ENCODE assay signal across 13 cellular contexts in the genomic region with DNA sequence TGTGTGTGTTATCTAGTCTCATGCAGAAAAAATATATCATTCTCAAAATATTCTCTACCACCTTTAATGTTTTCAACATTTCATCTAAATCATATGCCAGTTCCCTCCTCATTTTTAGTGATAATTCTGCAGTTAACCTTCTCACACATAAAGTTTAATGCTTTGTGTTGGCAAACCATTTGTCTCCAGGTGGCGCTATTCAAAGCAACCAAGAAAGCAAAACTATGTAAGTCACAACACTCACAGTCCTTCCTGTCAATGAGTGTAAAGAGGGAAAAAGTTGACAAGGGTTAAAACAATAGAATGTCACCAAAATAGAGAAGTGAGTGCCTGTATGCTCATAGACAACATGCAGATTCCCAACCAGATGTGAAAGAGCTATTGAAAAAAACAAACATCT.
DNase-seq lines count a peak whose midpoint lies in the region; ATAC-seq, FAIRE-seq and TF ChIP-seq lines count a peak whose summit lies in the region.
"Had no signal": no experiment of that assay in that cellular context is flagged by ENCODE, and none has a peak within 500 bp of the region (broad histone marks: within the 10 kb centered on the region; RNA-seq: fewer than 3 reads in every experiment).

No MANE protein-coding gene starts in this region.

- H3K9ac ChIP-seq in SK-N-SH (no peak overlapping the region), Karpas-422 (ENCODE audit: low read length) (no peak overlapping the region), GM12878 (ENCODE audit: control insufficient read depth, insufficient read depth, low read length) (no peak overlapping the region), neuronal stem cell (ENCODE audit: low read depth, low read length, poor library complexity) (no peak overlapping the region)

- RAD21 ChIA-PET in GM12878 (lab: Charles Lee; ENCODE audit: unreplicated experiment) = no interaction called here

- H3K9me2 ChIP-seq in SK-N-SH = no peaks in the 10 kb centered on the region
- no peaks in the 10 kb centered on the region for H3K9me2 ChIP-seq in Karpas-422 (replicated peaks; ENCODE audit: insufficient read depth, low read length)

- FAIRE-seq in GM12878 (lab: Jason Lieb, UNC) = no peak
- FAIRE-seq: GM12891 had no signal

- TF ChIP-seq EP300 in SK-N-SH (IDR thresholded peaks at IDR 0.05; ENCODE audit: borderline replicate concordance in 1 of 2, low read depth in 1 of 2, low read length in 1 of 2) (no peak), GM12878 (IDR thresholded peaks at IDR 0.05; ENCODE audit: borderline replicate concordance in 1 of 2, control insufficient read depth in 1 of 2, low read depth in 2 of 2, low read length in 2 of 2) (no peak)

- no peaks in the 10 kb centered on the region for H3K36me3 Mint-ChIP-seq in CD8-positive, alpha-beta T cell
- H3K36me3 Mint-ChIP-seq: memory B cell had no signal

- ATAC-seq in SK-N-SH treated with all-trans-retinoic acid at 6 μM for 48 hours = no peak
- peak; percentile 69 for ATAC-seq in GM12878
- no peak for ATAC-seq in GM18873 (IDR thresholded peaks at IDR 0.05; ENCODE audit: low FRiP score, unreplicated experiment)
- no peak for ATAC-seq in CD8-positive, alpha-beta T cell

- no peak overlapping the region for H3K18ac ChIP-seq in neuronal stem cell (ENCODE audit: low read length)

- no peak overlapping the region for H2AFZ ChIP-seq in SK-N-SH (ENCODE audit: low read depth)
- no peak overlapping the region for H2AFZ ChIP-seq in Karpas-422 (ENCODE audit: low read length)
- H2AFZ ChIP-seq in GM12878 (ENCODE audit: control insufficient read depth, low read depth, low read length) = no peak overlapping the region
- H2AFZ ChIP-seq in neuronal stem cell (ENCODE audit: low read length) = no peak overlapping the region

- no peaks in the 10 kb centered on the region for H3K4me1 ChIP-seq in SK-N-SH (ENCODE audit: control insufficient read depth in 1 of 2, insufficient read depth in 2 of 2, low read depth in 1 of 2, low read length in 1 of 2)
- no peaks in the 10 kb centered on the region for H3K4me1 ChIP-seq in Karpas-422 (ENCODE audit: low read length)
- H3K4me1 ChIP-seq in GM12878 (ENCODE audit: control insufficient read depth, insufficient read depth, low read length) = no peaks in the 10 kb centered on the region
- H3K4me1 ChIP-seq in neuronal stem cell (ENCODE audit: control insufficient read depth in 2 of 2, insufficient read depth in 1 of 2, low read depth in 1 of 2, low read length in 2 of 2) = no peaks in the 10 kb centered on the region
- no peaks in the 10 kb centered on the region for H3K4me1 ChIP-seq in CD8-positive, alpha-beta T cell (ENCODE audit: insufficient read depth, low read length)
- H3K4me1 ChIP-seq: ascending aorta had no signal

- H4K91ac ChIP-seq in neuronal stem cell (ENCODE audit: low read depth, low read length, poor library complexity) = no peak overlapping the region

- no peak overlapping the region for H3K27ac ChIP-seq in SK-N-SH (ENCODE audit: low read depth in 2 of 2, low read length in 1 of 2)
- no peak overlapping the region for H3K27ac ChIP-seq in Karpas-422 (ENCODE audit: low read length)
- no peak overlapping the region for H3K27ac ChIP-seq in GM12878 (ENCODE audit: control insufficient read depth, insufficient read depth)
- H3K27ac ChIP-seq in neuronal stem cell (replicated peaks; ENCODE audit: low read length) = no peak overlapping the region
- no peak overlapping the region for H3K27ac ChIP-seq in CD8-positive, alpha-beta T cell (ENCODE audit: low read depth, low read length)
- H3K27ac ChIP-seq: ascending aorta, SK-N-MC had no signal

- DNase-seq in SK-N-SH = no peak
- DNase-seq in Karpas-422 = peak; percentile 45
- no peak for DNase-seq in GM12878 (ENCODE audit: low read depth, low spot score)
- DNase-seq in neuronal stem cell (ENCODE audit: low spot score) = peak; percentile 9
- no peak for DNase-seq in activated T-cell treated with anti-CD3 and anti-CD28 coated beads for 4 hours
- DNase-seq in CD8-positive, alpha-beta T cell = no peak
- DNase-seq: NCI-H1048 had no signal

- no peak overlapping the region for H3K23ac ChIP-seq in neuronal stem cell (ENCODE audit: low read depth, low read length, poor library complexity)

- H3K4ac ChIP-seq in neuronal stem cell (ENCODE audit: low read length) = no peak overlapping the region

- H2BK15ac ChIP-seq in neuronal stem cell (ENCODE audit: low read length) = no peak overlapping the region

- peak overlapping the region in 1 of 2 experiments; percentile 41; a peak in 1 of 4 replicates for H3K4me3 ChIP-seq in SK-N-SH (ENCODE audit: low read depth in 2 of 2, low read length in 1 of 2)
- H3K4me3 ChIP-seq in Karpas-422 (ENCODE audit: low read length) = no peak overlapping the region
- no peak overlapping the region for H3K4me3 ChIP-seq in GM12878
- no peak overlapping the region for H3K4me3 ChIP-seq in neuronal stem cell (ENCODE audit: low read length in 2 of 2)
- no peak overlapping the region for H3K4me3 ChIP-seq in CD8-positive, alpha-beta T cell (ENCODE audit: low read depth, low read length)
- H3K4me3 ChIP-seq: ascending aorta, SK-N-MC had no signal

- H4K20me1 ChIP-seq in SK-N-SH (ENCODE audit: insufficient read depth) (no peaks in the 10 kb centered on the region), Karpas-422 (ENCODE audit: insufficient read depth, low read depth, low read length) (no peaks in the 10 kb centered on the region), GM12878 (ENCODE audit: control insufficient read depth, insufficient read depth) (no peaks in the 10 kb centered on the region)

- intact Hi-C loops in GM12878 (cut with micrococcal nuclease; ENCODE audit: unreplicated experiment) = no loop called here
- intact Hi-C loops in CD8-positive, alpha-beta T cell (cut with DNase I, micrococcal nuclease) = no loop called here

- H3F3A ChIP-seq in SK-N-SH (replicated peaks; ENCODE audit: insufficient read depth) = no peaks in the 10 kb centered on the region

- no peaks in the 10 kb centered on the region for H3K27me3 Mint-ChIP-seq in CD8-positive, alpha-beta T cell (ENCODE audit: low read depth)
- H3K27me3 Mint-ChIP-seq: memory B cell had no signal

- H3K9me3 ChIP-seq in SK-N-SH (no peaks in the 10 kb centered on the region), Karpas-422 (ENCODE audit: low read length) (peaks cover 43% of the 10 kb centered on the region), GM12878 (replicated peaks; ENCODE audit: control insufficient read depth, insufficient read depth, low read length) (no peaks in the 10 kb centered on the region), neuronal stem cell (replicated peaks in 1 of 2; ENCODE audit: control insufficient read depth in 2 of 2, insufficient read depth in 1 of 2, low read depth in 1 of 2, low read length in 2 of 2) (no peaks in the 10 kb centered on the region)
- H3K9me3 ChIP-seq in CD8-positive, alpha-beta T cell (ENCODE audit: low read length) = no peaks in the 10 kb centered on the region
- H3K9me3 ChIP-seq: ascending aorta had no signal

- H3K79me2 ChIP-seq in SK-N-SH (ENCODE audit: insufficient read depth) (no peaks in the 10 kb centered on the region), Karpas-422 (ENCODE audit: low read length) (no peaks in the 10 kb centered on the region), GM12878 (ENCODE audit: control insufficient read depth, insufficient read depth, low read length) (no peaks in the 10 kb centered on the region)

- in situ Hi-C loops in GM12878 (cut with MboI) = no loop called here

- H3K4me3 Mint-ChIP-seq in CD8-positive, alpha-beta T cell = no peak overlapping the region
- H3K4me3 Mint-ChIP-seq: memory B cell had no signal

- H3K27me3 ChIP-seq in SK-N-SH (ENCODE audit: insufficient read depth) (no peaks in the 10 kb centered on the region), Karpas-422 (ENCODE audit: low read length) (no peaks in the 10 kb centered on the region), GM12878 (replicated peaks in 1 of 2; ENCODE audit: control insufficient read depth in 2 of 2, insufficient read depth in 2 of 2, low read length in 1 of 2) (no peaks in the 10 kb centered on the region), neuronal stem cell (ENCODE audit: control insufficient read depth in 3 of 3, insufficient read depth in 3 of 3, low read depth in 1 of 3, low read length in 3 of 3) (no peaks in the 10 kb centered on the region)
- no peaks in the 10 kb centered on the region for H3K27me3 ChIP-seq in CD8-positive, alpha-beta T cell (ENCODE audit: insufficient read depth, low read length)
- H3K27me3 ChIP-seq: ascending aorta had no signal

- no peak overlapping the region for H4K8ac ChIP-seq in neuronal stem cell (ENCODE audit: low read depth, low read length)

- H3K4me2 ChIP-seq in SK-N-SH (no peak overlapping the region), Karpas-422 (ENCODE audit: low read depth, low read length, poor library complexity, severe bottlenecking) (no peak overlapping the region), GM12878 (ENCODE audit: control insufficient read depth, insufficient read depth) (no peak overlapping the region), neuronal stem cell (ENCODE audit: insufficient read depth, low read length, poor library complexity, severe bottlenecking) (no peak overlapping the region)

- BruUV-seq in GM12878 (replicated peaks; lab: Mats Ljungman, UMichigan) = no TSS peak

- H3K36me3 ChIP-seq in SK-N-SH (replicated peaks in 1 of 2; ENCODE audit: control insufficient read depth in 1 of 2, insufficient read depth in 2 of 2, low read length in 1 of 2) (no peaks in the 10 kb centered on the region), Karpas-422 (ENCODE audit: insufficient read depth, low read length) (no peaks in the 10 kb centered on the region), GM12878 (ENCODE audit: control insufficient read depth in 2 of 2, insufficient read depth in 2 of 2, low read length in 1 of 2) (no peaks in the 10 kb centered on the region), neuronal stem cell (replicated peaks in 1 of 2; ENCODE audit: control insufficient read depth in 2 of 2, insufficient read depth in 2 of 2, low read length in 2 of 2) (no peaks in the 10 kb centered on the region)
- H3K36me3 ChIP-seq in CD8-positive, alpha-beta T cell (ENCODE audit: insufficient read depth, low read length) = no peaks in the 10 kb centered on the region
- H3K36me3 ChIP-seq: ascending aorta had no signal

- H3K27ac Mint-ChIP-seq in CD8-positive, alpha-beta T cell = no peak overlapping the region
- H3K27ac Mint-ChIP-seq: memory B cell had no signal

- WGBS in SK-N-SH (ENCODE audit: low lambda C conversion rate) = 0% methylated on average over 1 of the region's 1 CpG
- 0% methylated on average over 1 of the region's 1 CpG for WGBS in GM12878 (ENCODE audit: insufficient coverage, insufficient replicate concordance, low lambda C conversion rate, missing lambda C conversion rate)
- no CpG with 5 or more reads among the region's 1 CpG for WGBS in neuronal stem cell (ENCODE audit: extremely low coverage in 2 of 2, insufficient read length in 2 of 2, insufficient replicate concordance in 1 of 2), 2 donors

- no peaks in the 10 kb centered on the region for H3K79me1 ChIP-seq in neuronal stem cell (ENCODE audit: low read depth, low read length)

- H2BK120ac ChIP-seq in neuronal stem cell (ENCODE audit: low read depth, low read length) = no peak overlapping the region

- POLR2A ChIA-PET in SK-N-SH (lab: Yijun Ruan, JAX) = no interaction called here
- POLR2A ChIA-PET in GM12878 (lab: Charles Lee) = interaction anchor here (0.6 kb wide), 1 partner anchor 940 kb away, joined by 3 read pairs; no protein-coding TSS in a partner anchor
- POLR2A ChIA-PET in CD8-positive, alpha-beta T cell (lab: Charles Lee) = no interaction called here

- CTCF ChIA-PET in SK-N-SH (lab: Yijun Ruan, JAX) = interaction anchor here (1.4 kb wide), 1 partner anchor 12 kb away, joined by 3 read pairs; no protein-coding TSS in a partner anchor
- CTCF ChIA-PET in GM12878 (lab: Yijun Ruan, JAX) = interaction anchor here (0.6 to 1.4 kb wide), 5 partner anchors 8 to 53 kb away, joined by 3 to 6 read pairs (median 3); no protein-coding TSS in a partner anchor
- CTCF ChIA-PET in CD8-positive, alpha-beta T cell (lab: Charles Lee) = no interaction called here

- H3K14ac ChIP-seq in neuronal stem cell (ENCODE audit: low read length) = no peak overlapping the region

- peaks cover 44% of the 10 kb centered on the region for H3K9me3 Mint-ChIP-seq in CD8-positive, alpha-beta T cell

- no peaks in the 10 kb centered on the region for H3K4me1 Mint-ChIP-seq in CD8-positive, alpha-beta T cell (ENCODE audit: low read depth)
- H3K4me1 Mint-ChIP-seq: memory B cell had no signal

- H2AK5ac ChIP-seq in neuronal stem cell (ENCODE audit: low read depth, low read length) = no peak overlapping the region

- H2BK12ac ChIP-seq in neuronal stem cell (ENCODE audit: low read length) = no peak overlapping the region

- H2BK5ac ChIP-seq in neuronal stem cell (ENCODE audit: low read length) = no peak overlapping the region

- TF ChIP-seq RAD21 in SK-N-SH (IDR thresholded peaks at IDR 0.05; ENCODE audit: low read length) = peak; percentile 28
- no peak for TF ChIP-seq RAD21 in GM12878 (IDR thresholded peaks at IDR 0.05; ENCODE audit: insufficient read depth, low read depth, low read length)

- TF ChIP-seq POLR2A in GM12878 (IDR thresholded peaks at IDR 0.05; ENCODE audit: low read depth, low read length) = no peak

- peak; percentile 49 for TF ChIP-seq CTCF in SK-N-SH (IDR thresholded peaks at IDR 0.05)
- peak; percentile 14 to 52 (median 44); a peak in 4 of 6 replicates for TF ChIP-seq CTCF in GM12878 (IDR thresholded peaks at IDR 0.05 in 2 of 3, conservative IDR thresholded peaks at IDR 0.05 in 1 of 3; ENCODE audit: control insufficient read depth in 2 of 3, extremely low read depth in 1 of 3, insufficient read depth in 1 of 3, low read depth in 3 of 3, low read length in 3 of 3)
- TF ChIP-seq CTCF in CD8-positive, alpha-beta T cell (IDR thresholded peaks at IDR 0.05) = no peak

- SMC1A ChIA-PET in GM12878 (lab: Charles Lee; ENCODE audit: uncharacterized antibody, unreplicated experiment) = interaction anchor here (0.8 to 2.3 kb wide), 2 partner anchors 12 to 46 kb away, joined by 3 to 6 read pairs; no protein-coding TSS in a partner anchor

Comparison
In these comparisons a context has a peak if more than half of its experiments do, and no peak if none do; other contexts are left out.
1. DNase-seq: peak in Karpas-422 (single experiment) and neuronal stem cell (single experiment); none in SK-N-SH (single experiment), GM12878 (single experiment), activated T-cell treated with anti-CD3 and anti-CD28 coated beads for 4 hours (single experiment) and CD8-positive, alpha-beta T cell (0 of 7).